2 cellular contexts compared by ENCODE assay signal in genomic region chr3:194177156-194177555, GRCh38.
TF ChIP-seq lines count a peak whose summit lies in the region.

No MANE protein-coding gene starts in this region.

TF ChIP-seq in GM23338, 12 proteins besides CTCF, POLR2A, EP300 and RAD21:
- TF ChIP-seq JUNB (IDR thresholded peaks at IDR 0.05; ENCODE audit: unreplicated experiment) = no peak
- no peak for TF ChIP-seq ZNF462 (CRISPR knock-in tag; IDR thresholded peaks at IDR 0.05)
- TF ChIP-seq ETS1 (IDR thresholded peaks at IDR 0.05) = no peak
- TF ChIP-seq NANOG (IDR thresholded peaks at IDR 0.05; ENCODE audit: borderline replicate concordance) = no peak
- no peak for TF ChIP-seq EZH2 (IDR thresholded peaks at IDR 0.05; ENCODE audit: low read depth, unreplicated experiment)
- no peak for TF ChIP-seq ZNF114 (CRISPR knock-in tag; IDR thresholded peaks at IDR 0.05)
- no peak for TF ChIP-seq STAT1 (IDR thresholded peaks at IDR 0.05; ENCODE audit: unreplicated experiment)
- no peak for TF ChIP-seq EZH2phosphoT487 (IDR thresholded peaks at IDR 0.05; ENCODE audit: unreplicated experiment)
- TF ChIP-seq ZNF331 (CRISPR knock-in tag; IDR thresholded peaks at IDR 0.05; ENCODE audit: low read depth) = no peak
- no peak for TF ChIP-seq POLR2AphosphoS5 (IDR thresholded peaks at IDR 0.05; ENCODE audit: low read depth)
- no peak for TF ChIP-seq CREB1 (CRISPR knock-in tag; IDR thresholded peaks at IDR 0.05; ENCODE audit: low read depth)
- TF ChIP-seq REST (IDR thresholded peaks at IDR 0.05; ENCODE audit: unreplicated experiment) = no peak

TF ChIP-seq in H1, 55 proteins besides CTCF, POLR2A, EP300 and RAD21:
- no peak for TF ChIP-seq HDAC2 (IDR thresholded peaks at IDR 0.05; ENCODE audit: borderline replicate concordance in 1 of 2, low read depth in 2 of 2, low read length in 2 of 2)
- TF ChIP-seq NRF1 (IDR thresholded peaks at IDR 0.05; ENCODE audit: low read depth, low read length) = no peak
- TF ChIP-seq MAX (IDR thresholded peaks at IDR 0.05) = no peak
- no peak for TF ChIP-seq USF2 (IDR thresholded peaks at IDR 0.05; ENCODE audit: low read length)
- TF ChIP-seq SP1 (IDR thresholded peaks at IDR 0.05; ENCODE audit: low read depth, low read length) = no peak
- TF ChIP-seq SIRT6 (IDR thresholded peaks at IDR 0.05; ENCODE audit: low read length) = no peak
- no peak for TF ChIP-seq GTF2F1 (IDR thresholded peaks at IDR 0.05; ENCODE audit: borderline replicate concordance, low read depth, low read length)
- TF ChIP-seq SIX5 (IDR thresholded peaks at IDR 0.05; ENCODE audit: low read depth, low read length) = no peak
